ENCODE assay signal across 25 cellular contexts in the genomic region with DNA sequence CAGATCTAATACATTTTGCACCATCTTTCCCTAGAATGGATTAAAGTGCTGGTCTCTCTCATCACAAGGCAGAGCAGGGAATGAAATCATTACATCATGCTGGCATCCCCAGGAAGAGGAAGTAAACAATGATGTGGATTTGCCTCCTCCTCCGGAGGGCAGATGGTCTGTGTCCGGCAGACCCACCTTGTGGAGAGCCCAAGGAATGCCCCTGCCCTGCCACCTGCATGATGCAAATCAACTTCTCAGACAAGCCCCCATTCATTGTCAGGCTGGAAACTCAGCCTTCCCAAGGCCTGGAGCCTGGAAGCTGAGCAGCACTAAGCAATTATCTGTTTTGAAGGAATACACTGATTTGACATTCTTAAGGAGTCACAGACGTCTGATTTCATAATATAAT.
DNase-seq lines count a peak whose midpoint lies in the region; ATAC-seq and TF ChIP-seq lines count a peak whose summit lies in the region.
"Had no signal": no experiment of that assay in that cellular context is flagged by ENCODE, and none has a peak within 500 bp of the region (broad histone marks: within the 10 kb centered on the region; RNA-seq: fewer than 3 reads in every experiment).

No MANE protein-coding gene starts in this region.

- DNase-seq in NCI-H82 (lab: John Stamatoyannopoulos, UW) (peak; percentile 18), NCI-H82 treated with DMSO at 0.1 percent for 48 hours (lab: John Stamatoyannopoulos, UW; ENCODE audit: unreplicated experiment) (no peak), NCI-H748 (lab: John Stamatoyannopoulos, UW; ENCODE audit: unreplicated experiment) (peak; percentile 73), endothelial cell (ENCODE audit: low spot score) (peak; percentile 15), neural progenitor cell (ENCODE audit: low spot score) (peak; percentile 17), GOT3 (lab: John Stamatoyannopoulos, UW) (no peak), left lung (no peak), natural killer cell (no peak)
- DNase-seq: BE2C; Calu3; CD4-positive, alpha-beta T cell; DMS53; EL; Kasumi-1; MG63; NCI-H1092; NCI-H1436 treated with DMSO at 0.1 percent for 48 hours; NCI-H2029; NCI-H510A treated with DMSO at 0.1 percent for 48 hours; NK-92 treated with Interleukin-12 subunit alpha and Interleukin-12 subunit beta, amount 100 ng/mL, for 24 hours; OCI-M1; Right ventricle myocardium superior; T-helper 1 cell had no signal

- H3K27ac ChIP-seq in neural progenitor cell, result no peak overlapping the region
- H3K27ac ChIP-seq in left lung, result no peak overlapping the region

- no peaks in the 10 kb centered on the region for H3K9me3 Mint-ChIP-seq in endothelial cell (ENCODE audit: unreplicated experiment)
- H3K9me3 Mint-ChIP-seq in neural progenitor cell, result no peaks in the 10 kb centered on the region
- H3K9me3 Mint-ChIP-seq in natural killer cell, result no peaks in the 10 kb centered on the region
- H3K9me3 Mint-ChIP-seq: CD4-positive, alpha-beta T cell had no signal

- H3K9ac ChIP-seq in neural progenitor cell, result no peak overlapping the region

- no peaks in the 10 kb centered on the region for H3K36me3 ChIP-seq in neural progenitor cell
- no peaks in the 10 kb centered on the region for H3K36me3 ChIP-seq in left lung
- H3K36me3 ChIP-seq: BE2C, HAP-1, MG63 had no signal

- TF ChIP-seq CTCF in endothelial cell (IDR thresholded peaks at IDR 0.05; ENCODE audit: unreplicated experiment) (no peak), neural progenitor cell (IDR thresholded peaks at IDR 0.05) (peak; percentile 11), left lung (IDR thresholded peaks at IDR 0.05) (no peak), natural killer cell (IDR thresholded peaks at IDR 0.05) (no peak)

- H3K9me3 ChIP-seq in neural progenitor cell (ENCODE audit: low read depth) (no peaks in the 10 kb centered on the region), left lung (no peaks in the 10 kb centered on the region)
- H3K9me3 ChIP-seq: BE2C, HAP-1, MG63 had no signal

- H3K36me3 Mint-ChIP-seq in endothelial cell (ENCODE audit: low read depth, unreplicated experiment), result no peaks in the 10 kb centered on the region
- no peaks in the 10 kb centered on the region for H3K36me3 Mint-ChIP-seq in neural progenitor cell
- H3K36me3 Mint-ChIP-seq in natural killer cell, result no peaks in the 10 kb centered on the region

- H3K4me3 ChIP-seq in neural progenitor cell (no peak overlapping the region), left lung (no peak overlapping the region)
- H3K4me3 ChIP-seq: HAP-1, MG63 had no signal

- no peaks in the 10 kb centered on the region for H3K79me2 ChIP-seq in neural progenitor cell (ENCODE audit: low read depth)

- no peaks in the 10 kb centered on the region for H3K4me1 ChIP-seq in neural progenitor cell
- no peaks in the 10 kb centered on the region for H3K4me1 ChIP-seq in left lung
- H3K4me1 ChIP-seq: BE2C, HAP-1 had no signal

- H3K27me3 Mint-ChIP-seq in endothelial cell (ENCODE audit: unreplicated experiment) (no peaks in the 10 kb centered on the region), neural progenitor cell (ENCODE audit: insufficient read depth, low read depth) (no peaks in the 10 kb centered on the region), natural killer cell (ENCODE audit: low read depth in 2 of 2) (peaks cover 24 to 39% of the 10 kb centered on the region in 2 donors)
- H3K27me3 Mint-ChIP-seq: CD4-positive, alpha-beta T cell had no signal

- no peaks in the 10 kb centered on the region for H3F3A ChIP-seq in neural progenitor cell (ENCODE audit: low read depth)

- ATAC-seq in left lung, result no peak
- no peak for ATAC-seq in natural killer cell
- ATAC-seq: SK-N-SH treated with all-trans-retinoic acid at 6 μM for 48 hours had no signal

- H3K27me3 ChIP-seq in neural progenitor cell, result no peaks in the 10 kb centered on the region
- no peaks in the 10 kb centered on the region for H3K27me3 ChIP-seq in left lung
- H3K27me3 ChIP-seq: BE2C, MG63 had no signal

- no peak overlapping the region for H2AFZ ChIP-seq in neural progenitor cell (replicated peaks)

- intact Hi-C loops in left lung (cut with DNase I), result no loop called here
- intact Hi-C loops in natural killer cell (cut with micrococcal nuclease), result no loop called here

- no peak overlapping the region for H3K4me2 ChIP-seq in neural progenitor cell

- no peak overlapping the region for H3K27ac Mint-ChIP-seq in endothelial cell (ENCODE audit: unreplicated experiment)
- no peak overlapping the region for H3K27ac Mint-ChIP-seq in neural progenitor cell
- H3K27ac Mint-ChIP-seq in natural killer cell, result no peak overlapping the region
- H3K27ac Mint-ChIP-seq: CD4-positive, alpha-beta T cell had no signal

- H3K4me1 Mint-ChIP-seq in endothelial cell (ENCODE audit: unreplicated experiment) (no peaks in the 10 kb centered on the region), neural progenitor cell (peaks cover 2% of the 10 kb centered on the region), natural killer cell (peaks cover 0 to 5% of the 10 kb centered on the region in 2 donors)

- H3K4me3 Mint-ChIP-seq in endothelial cell (ENCODE audit: unreplicated experiment) (no peak overlapping the region), neural progenitor cell (no peak overlapping the region), natural killer cell (no peak overlapping the region)
- H3K4me3 Mint-ChIP-seq: CD4-positive, alpha-beta T cell had no signal

- no peaks in the 10 kb centered on the region for H4K20me1 ChIP-seq in neural progenitor cell (ENCODE audit: low read depth)

Comparison
In these comparisons a context has a peak if more than half of its experiments do, and no peak if none do; other contexts are left out.
1. DNase-seq: peak in NCI-H82 (single experiment), NCI-H748 (single experiment), endothelial cell (single experiment) and neural progenitor cell (single experiment); none in NCI-H82 treated with DMSO at 0.1 percent for 48 hours (single experiment), GOT3 (single experiment), left lung (0 of 2) and natural killer cell (single experiment).